9 cellular contexts compared by ENCODE assay signal in the genomic region with DNA sequence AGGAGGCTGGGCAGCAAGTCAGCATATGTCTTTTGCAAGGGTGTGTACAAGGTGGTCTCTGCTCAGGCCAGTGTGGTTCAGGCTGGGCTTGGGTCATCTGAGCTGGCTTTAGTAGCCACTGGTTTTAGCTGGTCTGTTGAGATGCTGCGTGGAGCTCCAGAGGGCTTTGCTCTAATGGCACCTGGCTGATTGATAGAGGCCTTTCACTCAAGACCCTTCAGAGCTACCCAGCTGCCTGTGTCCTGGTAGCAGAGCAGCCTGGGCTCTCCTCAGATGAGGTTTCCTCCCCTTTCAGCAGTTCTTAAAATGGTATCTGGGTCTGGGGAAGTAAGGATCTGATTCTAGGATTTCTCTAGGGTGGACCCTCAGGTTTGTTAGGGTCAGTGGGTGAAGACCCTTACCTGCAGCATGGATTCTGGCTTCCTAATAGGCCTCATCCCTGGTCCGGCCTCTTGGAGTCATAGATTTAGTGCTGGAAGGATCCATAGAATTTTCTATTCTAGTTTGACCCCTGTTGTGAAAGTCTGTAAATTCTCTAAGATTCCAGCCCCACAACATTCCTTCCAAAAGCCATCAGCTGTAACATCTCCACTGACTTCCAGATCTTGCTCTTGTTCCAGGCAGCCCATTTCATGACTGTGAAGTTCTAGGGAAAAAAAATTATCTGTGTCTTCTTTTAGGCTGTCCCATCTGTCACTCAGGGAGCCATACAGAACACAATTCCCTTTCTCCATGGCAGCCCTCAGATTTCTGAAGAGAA.
"Had no signal": no experiment of that assay in that cellular context is flagged by ENCODE, and none has a peak within 500 bp of the region (broad histone marks: within the 10 kb centered on the region; RNA-seq: fewer than 3 reads in every experiment).

No MANE protein-coding gene starts in this region.

- DNase-seq: GM23248, GOT3, H7, HFFc6 had no signal

- H3K9ac ChIP-seq: GM23248 had no signal

- H3K4me3 ChIP-seq: GM23248, HAP-1 had no signal

- H3K36me3 ChIP-seq: HAP-1 had no signal

- ATAC-seq: HCT116, HepG2 had no signal

- H2AFZ ChIP-seq: GM23248 had no signal

- H3K27ac Mint-ChIP-seq: HFFc6 had no signal

- H3K9me3 Mint-ChIP-seq: HFFc6 had no signal

- H3K4me1 ChIP-seq: HAP-1 had no signal

- H3K9me3 ChIP-seq: HAP-1 had no signal

- H3K4me3 Mint-ChIP-seq: HFFc6, IgD-negative memory B cell had no signal

- H3K27me3 Mint-ChIP-seq: IgD-negative memory B cell had no signal

- H3K27ac ChIP-seq: GM23248, HL-60 had no signal
